Comparison of ENCODE assay signal across 11 cellular contexts in genomic region chr1:237124856-237125462, GRCh38.
A peak's percentile ranks its signal among the peaks of the same experiment; 100 is the strongest.
DNase-seq lines count a peak whose midpoint lies in the region; ATAC-seq, FAIRE-seq and TF ChIP-seq lines count a peak whose summit lies in the region.
"Had no signal": no experiment of that assay in that cellular context is flagged by ENCODE, and none has a peak within 500 bp of the region (broad histone marks: within the 10 kb centered on the region; RNA-seq: fewer than 3 reads in every experiment).

No MANE protein-coding gene starts in this region.

- H3K9me3 ChIP-seq in A549 (no peaks in the 10 kb centered on the region), OCI-LY3 (ENCODE audit: insufficient read depth, low read length) (0 out of 2 replicates have a peak, but pooled peaks cover 2% of the 10 kb centered on the region), Peyer's patch (no peaks in the 10 kb centered on the region)

- POLR2A ChIA-PET in A549 (lab: Yijun Ruan, JAX): no interaction called here

- H3K79me2 ChIP-seq in OCI-LY3 (ENCODE audit: low read length): no peaks in the 10 kb centered on the region

- no peak for TF ChIP-seq EP300 in A549 (IDR thresholded peaks at IDR 0.05)

- peaks cover 8% of the 10 kb centered on the region for H3K27me3 ChIP-seq in OCI-LY3 (ENCODE audit: low read depth, low read length)
- H3K27me3 ChIP-seq in Peyer's patch: no peaks in the 10 kb centered on the region

- no peak overlapping the region for H3K9ac ChIP-seq in OCI-LY3 (ENCODE audit: low read length)

- H3K4me3 Mint-ChIP-seq in activated T-helper 17 cell treated with anti-CD3 and anti-CD28 coated beads, Interleukin-2, amount 50 U/mL, for 72 hours: no peak overlapping the region
- H3K4me3 Mint-ChIP-seq: brain had no signal

- ATAC-seq in A549 (peak; percentile 50 to 73; a peak in 3 of 6 replicates), GM21528 (IDR thresholded peaks at IDR 0.05; ENCODE audit: low FRiP score, unreplicated experiment) (no peak)
- no peak for ATAC-seq in activated T-helper 17 cell treated with anti-CD3 and anti-CD28 coated beads, Interleukin-2, amount 50 U/mL, for 72 hours (replicated peaks)

- H3K9me3 Mint-ChIP-seq in activated T-helper 17 cell treated with anti-CD3 and anti-CD28 coated beads, Interleukin-2, amount 50 U/mL, for 72 hours: peaks cover 11% of the 10 kb centered on the region

- H3K36me3 ChIP-seq in OCI-LY3 (replicated peaks; ENCODE audit: low read depth, low read length) (no peaks in the 10 kb centered on the region), Peyer's patch (no peaks in the 10 kb centered on the region)

- no peak for TF ChIP-seq POLR2A in A549 (IDR thresholded peaks at IDR 0.05; ENCODE audit: low read length)
- no peak for TF ChIP-seq POLR2A in Peyer's patch (IDR thresholded peaks at IDR 0.05)

- CTCF ChIA-PET in A549 (lab: Yijun Ruan, JAX): no interaction called here

- H3K27me3 Mint-ChIP-seq in activated T-helper 17 cell treated with anti-CD3 and anti-CD28 coated beads, Interleukin-2, amount 50 U/mL, for 72 hours: peaks cover 11% of the 10 kb centered on the region

- H3K4me1 Mint-ChIP-seq in activated T-helper 17 cell treated with anti-CD3 and anti-CD28 coated beads, Interleukin-2, amount 50 U/mL, for 72 hours: no peaks in the 10 kb centered on the region
- H3K4me1 Mint-ChIP-seq: brain had no signal

- no peak overlapping the region for H2AFZ ChIP-seq in OCI-LY3 (ENCODE audit: low read depth, low read length)

- DNase-seq in A549 (ENCODE audit: low read depth in 1 of 2, low spot score in 1 of 2) (peak; percentile 13 to 33), GM13977 (ENCODE audit: low spot score) (peak; percentile 43), germinal center (ENCODE audit: low spot score) (peak; percentile 14), Peyer's patch (no peak), HPDE6-E6E7 (ENCODE audit: extremely low spot score) (no peak)
- DNase-seq: GDM1, midbrain had no signal

- peak; percentile 42 to 51; a peak in 4 of 5 replicates for TF ChIP-seq RAD21 in A549 (conservative IDR thresholded peaks at IDR 0.05 in 1 of 2, IDR thresholded peaks at IDR 0.05 in 1 of 2)

- FAIRE-seq in A549 (lab: Jason Lieb, UNC): peak; percentile 43

- TF ChIP-seq CTCF in A549 (IDR thresholded peaks at IDR 0.05): peak; percentile 46
- TF ChIP-seq CTCF in GM13977 (IDR thresholded peaks at IDR 0.05; ENCODE audit: extremely low read depth, insufficient read depth, missing control alignments): peak; percentile 50
- peak; percentile 77 for TF ChIP-seq CTCF in OCI-LY3 (IDR thresholded peaks at IDR 0.05; ENCODE audit: low read depth, low read length)
- peak in 1 of 6 experiments; percentile 14 for TF ChIP-seq CTCF in Peyer's patch (IDR thresholded peaks at IDR 0.05)

- H3K27ac ChIP-seq in A549: no peak overlapping the region
- H3K27ac ChIP-seq in OCI-LY3 (ENCODE audit: low read length): no peak overlapping the region
- H3K27ac ChIP-seq in Peyer's patch: no peak overlapping the region

- H4K20me1 ChIP-seq in OCI-LY3 (ENCODE audit: insufficient read depth, low read length): no peaks in the 10 kb centered on the region

- H3K4me1 ChIP-seq in A549 (no peaks in the 10 kb centered on the region), OCI-LY3 (ENCODE audit: low read length) (no peaks in the 10 kb centered on the region), Peyer's patch (no peaks in the 10 kb centered on the region)

- WGBS in A549 (ENCODE audit: missing lambda C conversion rate): 12% methylated on average over 10 of the region's 10 CpGs

- H3K4me2 ChIP-seq in A549 (no peak overlapping the region), OCI-LY3 (ENCODE audit: low read length) (no peak overlapping the region)

- in situ Hi-C loops in GM13977 (cut with MboI; ENCODE audit: low pct_unique_long_range_greater_than_20kb, low sequenced_read_pairs, unreplicated experiment): no loop called here

- no peak overlapping the region for H3K27ac Mint-ChIP-seq in activated T-helper 17 cell treated with anti-CD3 and anti-CD28 coated beads, Interleukin-2, amount 50 U/mL, for 72 hours
- H3K27ac Mint-ChIP-seq: brain had no signal

- H3K4me3 ChIP-seq in A549: no peak overlapping the region
- H3K4me3 ChIP-seq in OCI-LY3 (ENCODE audit: low read length): no peak overlapping the region
- H3K4me3 ChIP-seq in Peyer's patch: no peak overlapping the region

- no peaks in the 10 kb centered on the region for H3K36me3 Mint-ChIP-seq in activated T-helper 17 cell treated with anti-CD3 and anti-CD28 coated beads, Interleukin-2, amount 50 U/mL, for 72 hours (ENCODE audit: low read depth)
- H3K36me3 Mint-ChIP-seq: brain had no signal

TF ChIP-seq in A549, 52 proteins besides CTCF, POLR2A, EP300 and RAD21:
- peak; percentile 55; the same call in 2 of the 3 replicates for TF ChIP-seq SMC3 (IDR thresholded peaks at IDR 0.05)
- TF ChIP-seq, protein P1, sequence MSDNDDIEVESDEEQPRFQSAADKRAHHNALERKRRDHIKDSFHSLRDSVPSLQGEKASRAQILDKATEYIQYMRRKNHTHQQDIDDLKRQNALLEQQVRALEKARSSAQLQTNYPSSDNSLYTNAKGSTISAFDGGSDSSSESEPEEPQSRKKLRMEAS (IDR thresholded peaks at IDR 0.05): 0 out of 2 replicates have a peak, but pooled peaks have one; percentile 36
- no peak for TF ChIP-seq JUNB (IDR thresholded peaks at IDR 0.05)

Comparison
In these comparisons a context has a peak if more than half of its experiments do, and no peak if none do; other contexts are left out.
1. ATAC-seq: peak in A549 (2 of 2); none in activated T-helper 17 cell treated with anti-CD3 and anti-CD28 coated beads, Interleukin-2, amount 50 U/mL, for 72 hours (single experiment) and GM21528 (single experiment).
2. DNase-seq: peak in A549 (2 of 2), GM13977 (single experiment) and germinal center (single experiment); none in Peyer's patch (0 of 3) and HPDE6-E6E7 (single experiment).